In genomic region chr15:100601158-100601557, GRCh38 we compare ENCODE assay signal across 8 cellular contexts.
A peak's percentile ranks its signal among the peaks of the same experiment; 100 is the strongest.
DNase-seq lines count a peak whose midpoint lies in the region; ATAC-seq and TF ChIP-seq lines count a peak whose summit lies in the region.

No MANE protein-coding gene starts in this region.

- ATAC-seq in GM21825 (IDR thresholded peaks at IDR 0.05; ENCODE audit: unreplicated experiment) (no peak), GM18517 (IDR thresholded peaks at IDR 0.05; ENCODE audit: unreplicated experiment) (no peak), HG02588 (IDR thresholded peaks at IDR 0.05; ENCODE audit: unreplicated experiment) (no peak)

- H3K27ac ChIP-seq in HUES48 (ENCODE audit: low read depth, low read length): peak overlapping the region; percentile 68

- H3K9me3 ChIP-seq in HUES48 (ENCODE audit: control insufficient read depth, insufficient read depth, low read length): no peaks in the 10 kb centered on the region

- H3K4me3 ChIP-seq in AG10803 (ENCODE audit: low read length): peak overlapping the region; percentile 95
- peak overlapping the region; percentile 96 for H3K4me3 ChIP-seq in HUES48 (ENCODE audit: low read depth, low read length)
- peak overlapping the region; percentile 92 for H3K4me3 ChIP-seq in fibroblast of mammary gland (ENCODE audit: control insufficient read depth, low read depth, low read length)
- peak overlapping the region; percentile 73 for H3K4me3 ChIP-seq in skeletal muscle cell (ENCODE audit: low read depth, low read length)

- H3K4me1 ChIP-seq in HUES48 (ENCODE audit: control insufficient read depth, insufficient read depth, low read length): peaks cover 12% of the 10 kb centered on the region

- H3K27me3 ChIP-seq in HUES48 (ENCODE audit: control insufficient read depth, insufficient read depth, low read length): no peaks in the 10 kb centered on the region

- H3K9ac ChIP-seq in HUES48 (ENCODE audit: low read depth, low read length): peak overlapping the region; percentile 55

- TF ChIP-seq CTCF in AG10803 (conservative IDR thresholded peaks at IDR 0.05; ENCODE audit: low read length) (no peak), fibroblast of mammary gland (conservative IDR thresholded peaks at IDR 0.05; ENCODE audit: control insufficient read depth, insufficient read depth, low read depth, low read length) (no peak)

- DNase-seq in AG10803 (ENCODE audit: low read depth) (no peak), fibroblast of mammary gland (ENCODE audit: low read depth) (peak; percentile 37), skeletal muscle cell (ENCODE audit: low read depth) (no peak)
- DNase-seq in activated CD4-positive, alpha-beta T cell treated with anti-CD3 and anti-CD28 coated beads, Interleukin-2, amount 50 U/mL, for 1 hour: peak; percentile 36

- peaks cover 13% of the 10 kb centered on the region for H3K36me3 ChIP-seq in HUES48 (ENCODE audit: control insufficient read depth, insufficient read depth, low read length)

Comparison
In these comparisons a context has a peak if more than half of its experiments do, and no peak if none do; other contexts are left out.
1. DNase-seq: peak in activated CD4-positive, alpha-beta T cell treated with anti-CD3 and anti-CD28 coated beads, Interleukin-2, amount 50 U/mL, for 1 hour (single experiment) and fibroblast of mammary gland (single experiment); none in AG10803 (single experiment) and skeletal muscle cell (single experiment).
2. Peak in every context shown above with its lines, with median percentiles within 50 percentile points of each other: H3K4me3 ChIP-seq.